Comparison of ENCODE assay signal across 14 cellular contexts in genomic region chr1:29646161-29646775, GRCh38.
A peak's percentile ranks its signal among the peaks of the same experiment; 100 is the strongest.
DNase-seq lines count a peak whose midpoint lies in the region; ATAC-seq lines count a peak whose summit lies in the region.
"Had no signal": no experiment of that assay in that cellular context is flagged by ENCODE, and none has a peak within 500 bp of the region (broad histone marks: within the 10 kb centered on the region; RNA-seq: fewer than 3 reads in every experiment).

No MANE protein-coding gene starts in this region.

- peak; percentile 88 for DNase-seq in DMS79 (lab: John Stamatoyannopoulos, UW)
- peak; percentile 34 for DNase-seq in activated CD8-positive, alpha-beta memory T cell treated with anti-CD3 and anti-CD28 coated beads, Interleukin-2, amount 10 ng/mL, durations not matched to agents 7 days and 5 days
- DNase-seq in islet precursor cell = peak; percentile 22
- peak; percentile 4 for DNase-seq in stimulated activated CD8-positive, alpha-beta memory T cell treated with anti-CD3 and anti-CD28 coated beads, Interleukin-4, amount 100 ng/mL, for 48 hours
- DNase-seq in stimulated activated naive CD4-positive, alpha-beta T cell (lab: John Stamatoyannopoulos, UW) = no peak
- no peak for DNase-seq in anterior cingulate cortex (lab: John Stamatoyannopoulos, UW)
- DNase-seq: DMS153, Kasumi-1, NCI-H1105 treated with DMSO at 0.1 percent for 48 hours, NCI-H187 treated with DMSO at 0.1 percent for 48 hours, NCI-H510A, NCI-H82, SIG-M5 had no signal

- ATAC-seq in activated CD8-positive, alpha-beta memory T cell treated with anti-CD3 and anti-CD28 coated beads, Interleukin-2, amount 10 ng/mL, durations not matched to agents 7 days and 5 days = no peak
- no peak for ATAC-seq in HG03571 (IDR thresholded peaks at IDR 0.05; ENCODE audit: unreplicated experiment)

- CTCF ChIA-PET in activated CD8-positive, alpha-beta memory T cell treated with anti-CD3 and anti-CD28 coated beads, Interleukin-2, amount 10 ng/mL, durations not matched to agents 7 days and 5 days (lab: Charles Lee) = no interaction called here

- H3K4me3 Mint-ChIP-seq in activated CD8-positive, alpha-beta memory T cell treated with anti-CD3 and anti-CD28 coated beads, Interleukin-2, amount 10 ng/mL, durations not matched to agents 7 days and 5 days = no peak overlapping the region

- no peak overlapping the region for H3K27ac Mint-ChIP-seq in activated CD8-positive, alpha-beta memory T cell treated with anti-CD3 and anti-CD28 coated beads, Interleukin-2, amount 10 ng/mL, durations not matched to agents 7 days and 5 days

- H3K27me3 Mint-ChIP-seq in activated CD8-positive, alpha-beta memory T cell treated with anti-CD3 and anti-CD28 coated beads, Interleukin-2, amount 10 ng/mL, durations not matched to agents 7 days and 5 days = peaks cover 2% of the 10 kb centered on the region

- no peaks in the 10 kb centered on the region for H3K4me1 Mint-ChIP-seq in activated CD8-positive, alpha-beta memory T cell treated with anti-CD3 and anti-CD28 coated beads, Interleukin-2, amount 10 ng/mL, durations not matched to agents 7 days and 5 days

- H3K9me3 Mint-ChIP-seq in activated CD8-positive, alpha-beta memory T cell treated with anti-CD3 and anti-CD28 coated beads, Interleukin-2, amount 10 ng/mL, durations not matched to agents 7 days and 5 days (ENCODE audit: low read depth) = no peaks in the 10 kb centered on the region

- H3K36me3 Mint-ChIP-seq in activated CD8-positive, alpha-beta memory T cell treated with anti-CD3 and anti-CD28 coated beads, Interleukin-2, amount 10 ng/mL, durations not matched to agents 7 days and 5 days = no peaks in the 10 kb centered on the region

Comparison
In these comparisons a context has a peak if more than half of its experiments do, and no peak if none do; other contexts are left out.
1. DNase-seq: peak in DMS79 (single experiment), activated CD8-positive, alpha-beta memory T cell treated with anti-CD3 and anti-CD28 coated beads, Interleukin-2, amount 10 ng/mL, durations not matched to agents 7 days and 5 days (single experiment), islet precursor cell (single experiment) and stimulated activated CD8-positive, alpha-beta memory T cell treated with anti-CD3 and anti-CD28 coated beads, Interleukin-4, amount 100 ng/mL, for 48 hours (single experiment); none in stimulated activated naive CD4-positive, alpha-beta T cell (0 of 6) and anterior cingulate cortex (0 of 58).